Comparison of ENCODE assay signal across 8 cellular contexts in genomic region chr10:101441539-101442455, GRCh38.
DNase-seq lines count a peak whose midpoint lies in the region; ATAC-seq, FAIRE-seq and TF ChIP-seq lines count a peak whose summit lies in the region.

No MANE protein-coding gene starts in this region.

- H3K9me3 ChIP-seq in MG63 = no peaks in the 10 kb centered on the region
- H3K9me3 ChIP-seq in lung (ENCODE audit: control insufficient read depth in 2 of 2, insufficient read depth in 1 of 2, low read length in 1 of 2) = no peaks in the 10 kb centered on the region
- no peaks in the 10 kb centered on the region for H3K9me3 ChIP-seq in uterus

- TF ChIP-seq CTCF in lung (IDR thresholded peaks at IDR 0.05; ENCODE audit: control extremely low read depth, extremely low read depth) (peak; percentile 20), uterus (IDR thresholded peaks at IDR 0.05) (peak; percentile 19 to 47 (median 41))

- H3K4me3 ChIP-seq in MG63 = no peak overlapping the region
- H3K4me3 ChIP-seq in lung = no peak overlapping the region
- H3K4me3 ChIP-seq in uterus = no peak overlapping the region

- H3K4me3 Mint-ChIP-seq in effector memory CD8-positive, alpha-beta T cell = no peak overlapping the region

- H3K4me1 Mint-ChIP-seq in effector memory CD8-positive, alpha-beta T cell (ENCODE audit: low read depth in 2 of 2) = peaks cover 2 to 5% of the 10 kb centered on the region in 2 donors

- H3K27me3 Mint-ChIP-seq in effector memory CD8-positive, alpha-beta T cell = no peaks in the 10 kb centered on the region

- no peaks in the 10 kb centered on the region for H3K36me3 Mint-ChIP-seq in effector memory CD8-positive, alpha-beta T cell (ENCODE audit: insufficient read depth)

- H3K9me3 Mint-ChIP-seq in effector memory CD8-positive, alpha-beta T cell = no peaks in the 10 kb centered on the region

- H3K27ac ChIP-seq in lung (ENCODE audit: low read depth in 1 of 2, low read length in 1 of 2) (no peak overlapping the region), uterus (no peak overlapping the region)

- H3K27me3 ChIP-seq in MG63 (no peaks in the 10 kb centered on the region), lung (ENCODE audit: control insufficient read depth, insufficient read depth) (no peaks in the 10 kb centered on the region), uterus (no peaks in the 10 kb centered on the region)

- no peaks in the 10 kb centered on the region for H3K36me3 ChIP-seq in MG63
- no peaks in the 10 kb centered on the region for H3K36me3 ChIP-seq in lung (ENCODE audit: control insufficient read depth in 2 of 2, insufficient read depth in 2 of 2, low read length in 2 of 2)
- H3K36me3 ChIP-seq in uterus = no peaks in the 10 kb centered on the region

- peak; percentile 67 for ATAC-seq in effector memory CD8-positive, alpha-beta T cell (replicated peaks)
- peak; percentile 81 for ATAC-seq in lung (ENCODE audit: insufficient read depth, low FRiP score)

- 76 to 77% methylated on average over 17 of the region's 17 CpGs for WGBS in lung, 2 donors

- in situ Hi-C loops in SK-MEL-5 (cut with HindIII; ENCODE audit: low pct_unique_long_range_greater_than_20kb, low sequenced_read_pairs) = no loop called here

- TF ChIP-seq POLR2A in uterus (IDR thresholded peaks at IDR 0.05) = no peak

- no peak overlapping the region for H3K27ac Mint-ChIP-seq in effector memory CD8-positive, alpha-beta T cell

- DNase-seq in GDM1 (lab: John Stamatoyannopoulos, UW) (peak; percentile 55), MG63 (peak; percentile 29), SK-MEL-5 (ENCODE audit: low read depth, low spot score) (peak; percentile 83), lung (ENCODE audit: low spot score) (no peak), uterus (no peak)
- DNase-seq in effector memory CD8-positive, alpha-beta T cell = no peak
- no peak for DNase-seq in activated effector memory CD4-positive, alpha-beta T cell treated with Interleukin-2 at 50 U/mL for 16 hours

- FAIRE-seq in A204.1 (lab: Jason Lieb, UNC) = peak; percentile 94

- H3K4me1 ChIP-seq in lung (ENCODE audit: control insufficient read depth in 2 of 2, insufficient read depth in 2 of 2, low read length in 2 of 2) (peaks cover 0 to 15% of the 10 kb centered on the region in 2 donors), uterus (no peaks in the 10 kb centered on the region)

- intact Hi-C loops in uterus (cut with DNase I; ENCODE audit: low total_unique reads) = no loop called here

Comparison
In these comparisons a context has a peak if more than half of its experiments do, and no peak if none do; other contexts are left out.
1. DNase-seq: peak in GDM1 (single experiment), MG63 (single experiment) and SK-MEL-5 (single experiment); none in effector memory CD8-positive, alpha-beta T cell (0 of 3), lung (single experiment), uterus (0 of 2) and activated effector memory CD4-positive, alpha-beta T cell treated with Interleukin-2 at 50 U/mL for 16 hours (single experiment).